Comparison of ENCODE assay signal across 26 cellular contexts in the genomic region with DNA sequence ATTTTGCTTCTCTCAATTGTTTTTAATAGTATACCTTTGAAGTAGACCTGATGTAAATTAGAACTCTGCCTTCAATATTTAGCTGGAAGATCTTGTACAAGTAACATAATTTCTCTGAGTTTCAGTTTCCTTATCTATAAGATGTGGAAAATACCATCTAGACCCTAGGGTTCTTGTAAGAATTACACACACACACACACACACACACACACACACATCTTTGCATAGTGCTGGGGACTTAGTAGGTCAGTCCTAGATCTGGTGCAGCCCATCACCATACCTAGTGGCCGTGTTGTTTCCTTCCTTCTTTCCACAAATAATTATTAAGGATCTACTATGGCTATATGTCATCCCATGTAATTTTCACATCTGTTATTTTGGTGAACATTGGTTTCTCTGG. TPM values are rescaled to one million over a fixed set of nuclear protein-coding genes. Genes with fewer than 3 reads are reported as not detected.
DNase-seq lines count a peak whose midpoint lies in the region; ATAC-seq and TF ChIP-seq lines count a peak whose summit lies in the region.
"Had no signal": no experiment of that assay in that cellular context is flagged by ENCODE, and none has a peak within 500 bp of the region (broad histone marks: within the 10 kb centered on the region; RNA-seq: fewer than 3 reads in every experiment).

No MANE protein-coding gene starts in this region.

- ATAC-seq in natural killer cell treated with Interleukin-12 subunit alpha and Interleukin-12 subunit beta and Interleukin-15 and Interleukin-18, amount 100 ng/mL, for 72 hours: no peak
- no peak for ATAC-seq in natural killer cell
- ATAC-seq in T-cell (replicated peaks in 1 of 4): no peak
- peak in 1 of 2 donors; percentile 25 for ATAC-seq in activated naive CD4-positive, alpha-beta T cell treated with anti-CD3 and anti-CD28 coated beads, Interleukin-2, amount 50 U/mL, for 72 hours
- peak; percentile 34 for ATAC-seq in stimulated activated naive CD8-positive, alpha-beta T cell treated with anti-CD3 and anti-CD28 coated beads, Interleukin-15, amount 100 ng/mL, for 72 hours
- ATAC-seq: activated CD4-positive, CD25-positive, alpha-beta regulatory T cell treated with anti-CD3 and anti-CD28 coated beads, Interleukin-2, amount 50 U/mL, for 24 hours; foreskin keratinocyte; heart right ventricle; lower lobe of right lung; Panc1; stimulated activated naive B cell treated with anti-CD40 and anti-IgM and Interleukin-4, amounts not matched to agents 10 μg/mL and 1 μg/mL and 100 μg/mL, for 72 hours had no signal

- peak overlapping the region; percentile 11 for H3K4me3 Mint-ChIP-seq in natural killer cell treated with Interleukin-12 subunit alpha and Interleukin-12 subunit beta and Interleukin-15 and Interleukin-18, amount 100 ng/mL, for 72 hours
- H3K4me3 Mint-ChIP-seq in natural killer cell (no peak overlapping the region), T-cell (peak overlapping the region; percentile 67 to 83 (median 73))
- H3K4me3 Mint-ChIP-seq in stimulated activated naive CD8-positive, alpha-beta T cell treated with anti-CD3 and anti-CD28 coated beads, Interleukin-15, amount 100 ng/mL, for 72 hours: peak overlapping the region; percentile 72 to 91
- H3K4me3 Mint-ChIP-seq: nephron progenitor cell; stimulated activated naive B cell treated with anti-CD40 and anti-IgM and Interleukin-4, amounts not matched to agents 10 μg/mL and 1 μg/mL and 100 μg/mL, for 72 hours had no signal

- H3K4me1 Mint-ChIP-seq in natural killer cell treated with Interleukin-12 subunit alpha and Interleukin-12 subunit beta and Interleukin-15 and Interleukin-18, amount 100 ng/mL, for 72 hours (ENCODE audit: low read depth in 2 of 2): peaks cover 7 to 9% of the 10 kb centered on the region in 2 donors
- peaks cover 5 to 13% of the 10 kb centered on the region in 2 donors for H3K4me1 Mint-ChIP-seq in natural killer cell
- H3K4me1 Mint-ChIP-seq in T-cell: peaks cover 91 to 93% (median 92%) of the 10 kb centered on the region in 3 donors
- H3K4me1 Mint-ChIP-seq in stimulated activated naive CD8-positive, alpha-beta T cell treated with anti-CD3 and anti-CD28 coated beads, Interleukin-15, amount 100 ng/mL, for 72 hours: peaks cover 75% of the 10 kb centered on the region
- H3K4me1 Mint-ChIP-seq: nephron progenitor cell; stimulated activated naive B cell treated with anti-CD40 and anti-IgM and Interleukin-4, amounts not matched to agents 10 μg/mL and 1 μg/mL and 100 μg/mL, for 72 hours had no signal

- POLR2A ChIA-PET in T-cell (lab: Charles Lee): interaction anchor here (0.6 to 2.0 kb wide), 6 partner anchors 9 to 541 kb away, joined by 3 to 8 read pairs (median 4); no protein-coding TSS in a partner anchor

- no peak for DNase-seq in natural killer cell treated with Interleukin-12 subunit alpha and Interleukin-12 subunit beta and Interleukin-15 and Interleukin-18, amount 100 ng/mL, for 72 hours (ENCODE audit: low spot score)
- DNase-seq in natural killer cell (no peak), T-cell (no peak), HT-29 (ENCODE audit: low spot score) (no peak), pons (ENCODE audit: low spot score) (no peak)
- no peak for DNase-seq in activated naive CD4-positive, alpha-beta T cell treated with anti-CD3 and anti-CD28 coated beads, Interleukin-2, amount 50 U/mL, for 72 hours (ENCODE audit: low spot score in 2 of 2)
- DNase-seq in stimulated activated naive CD8-positive, alpha-beta T cell treated with anti-CD3 and anti-CD28 coated beads, Interleukin-15, amount 100 ng/mL, for 72 hours: no peak
- DNase-seq: caudate nucleus; foreskin keratinocyte; heart right ventricle; KBM-7; lower lobe of right lung; NCI-H1417 treated with DMSO at 0.1 percent for 48 hours; NCI-H2081; NCI-H2227 treated with DMSO at 0.1 percent for 48 hours; NCI-H69; nephron progenitor cell; ovary; SHP77 treated with DMSO at 0.1 percent for 48 hours; spleen; stimulated activated CD4-positive, alpha-beta T cell treated with anti-CD3 and anti-CD28 coated beads, Interleukin-2, amount 100 ng/mL, for 48 hours; stimulated activated naive B cell treated with anti-CD40 and anti-IgM and Interleukin-4, amounts not matched to agents 10 μg/mL and 1 μg/mL and 100 μg/mL, for 72 hours; testis had no signal

- H3K9me3 Mint-ChIP-seq in natural killer cell treated with Interleukin-12 subunit alpha and Interleukin-12 subunit beta and Interleukin-15 and Interleukin-18, amount 100 ng/mL, for 72 hours: no peaks in the 10 kb centered on the region
- H3K9me3 Mint-ChIP-seq in natural killer cell: no peaks in the 10 kb centered on the region
- H3K9me3 Mint-ChIP-seq in T-cell: peaks cover 0 to 2% (median 0%) of the 10 kb centered on the region in 3 donors
- no peaks in the 10 kb centered on the region for H3K9me3 Mint-ChIP-seq in activated naive CD4-positive, alpha-beta T cell treated with anti-CD3 and anti-CD28 coated beads, Interleukin-2, amount 50 U/mL, for 72 hours
- H3K9me3 Mint-ChIP-seq in stimulated activated naive CD8-positive, alpha-beta T cell treated with anti-CD3 and anti-CD28 coated beads, Interleukin-15, amount 100 ng/mL, for 72 hours: no peaks in the 10 kb centered on the region
- H3K9me3 Mint-ChIP-seq: nephron progenitor cell; stimulated activated naive B cell treated with anti-CD40 and anti-IgM and Interleukin-4, amounts not matched to agents 10 μg/mL and 1 μg/mL and 100 μg/mL, for 72 hours had no signal

- no peaks in the 10 kb centered on the region for H3K36me3 Mint-ChIP-seq in natural killer cell treated with Interleukin-12 subunit alpha and Interleukin-12 subunit beta and Interleukin-15 and Interleukin-18, amount 100 ng/mL, for 72 hours
- no peaks in the 10 kb centered on the region for H3K36me3 Mint-ChIP-seq in natural killer cell
- H3K36me3 Mint-ChIP-seq in T-cell: peaks cover 61% of the 10 kb centered on the region
- peaks cover 7 to 31% of the 10 kb centered on the region in 2 donors for H3K36me3 Mint-ChIP-seq in activated naive CD4-positive, alpha-beta T cell treated with anti-CD3 and anti-CD28 coated beads, Interleukin-2, amount 50 U/mL, for 72 hours
- H3K36me3 Mint-ChIP-seq: stimulated activated naive B cell treated with anti-CD40 and anti-IgM and Interleukin-4, amounts not matched to agents 10 μg/mL and 1 μg/mL and 100 μg/mL, for 72 hours had no signal

- H3K27me3 Mint-ChIP-seq in natural killer cell treated with Interleukin-12 subunit alpha and Interleukin-12 subunit beta and Interleukin-15 and Interleukin-18, amount 100 ng/mL, for 72 hours: peaks cover 0 to 13% of the 10 kb centered on the region in 2 donors
- peaks cover 0 to 7% of the 10 kb centered on the region in 2 donors for H3K27me3 Mint-ChIP-seq in natural killer cell (ENCODE audit: low read depth in 2 of 2)
- no peaks in the 10 kb centered on the region for H3K27me3 Mint-ChIP-seq in T-cell
- no peaks in the 10 kb centered on the region for H3K27me3 Mint-ChIP-seq in stimulated activated naive CD8-positive, alpha-beta T cell treated with anti-CD3 and anti-CD28 coated beads, Interleukin-15, amount 100 ng/mL, for 72 hours

- intact Hi-C loops in natural killer cell (cut with micrococcal nuclease): no loop called here

- TF ChIP-seq CTCF in natural killer cell (IDR thresholded peaks at IDR 0.05): no peak

- CTCF ChIA-PET in T-cell (lab: Charles Lee): interaction anchor here (0.6 to 2.3 kb wide), 8 partner anchors 9 to 1559 kb away, joined by 3 to 12 read pairs (median 4); no protein-coding TSS in a partner anchor

- peak overlapping the region; percentile 41 to 59 for H3K27ac Mint-ChIP-seq in natural killer cell treated with Interleukin-12 subunit alpha and Interleukin-12 subunit beta and Interleukin-15 and Interleukin-18, amount 100 ng/mL, for 72 hours
- H3K27ac Mint-ChIP-seq in natural killer cell (no peak overlapping the region), T-cell (peak overlapping the region; percentile 78 to 95)
- H3K27ac Mint-ChIP-seq in activated naive CD4-positive, alpha-beta T cell treated with anti-CD3 and anti-CD28 coated beads, Interleukin-2, amount 50 U/mL, for 72 hours: peak overlapping the region; percentile 97 to 99
- peak overlapping the region; percentile 44 to 99 for H3K27ac Mint-ChIP-seq in stimulated activated naive CD8-positive, alpha-beta T cell treated with anti-CD3 and anti-CD28 coated beads, Interleukin-15, amount 100 ng/mL, for 72 hours
- H3K27ac Mint-ChIP-seq: nephron progenitor cell; stimulated activated naive B cell treated with anti-CD40 and anti-IgM and Interleukin-4, amounts not matched to agents 10 μg/mL and 1 μg/mL and 100 μg/mL, for 72 hours had no signal

RNA-seq across cellular contexts. Expression of a gene that starts 11.0 kb away (rescaled TPM):
- total RNA-seq in natural killer cell treated with Interleukin-12 subunit alpha and Interleukin-12 subunit beta and Interleukin-15 and Interleukin-18, amount 100 ng/mL, for 72 hours: 1 to 10 TPM; 2.7 to 3.0 TPM
- total RNA-seq in natural killer cell (1 to 10 TPM; 1.6 to 9.1 (median 2.4) TPM), T-cell (100 to 1,000 TPM in 3 of 5 donors, 10 to 100 TPM in 2; 91.3 to 146 (median 113) TPM)
- total RNA-seq in activated naive CD4-positive, alpha-beta T cell treated with anti-CD3 and anti-CD28 coated beads, Interleukin-2, amount 50 U/mL, for 72 hours: 10 to 100 TPM; 11.8 to 25.9 TPM
- total RNA-seq in HT-29 (2014; rRNA removed; shearing (Covaris generic)): not detected in 2 replicates
- total RNA-seq: foreskin keratinocyte, kidney epithelial cell had no signal

Comparison
In these comparisons a context has a peak if more than half of its experiments do, and no peak if none do; other contexts are left out.
1. H3K27ac Mint-ChIP-seq: peak in natural killer cell treated with Interleukin-12 subunit alpha and Interleukin-12 subunit beta and Interleukin-15 and Interleukin-18, amount 100 ng/mL, for 72 hours (2 of 2), T-cell (2 of 2), activated naive CD4-positive, alpha-beta T cell treated with anti-CD3 and anti-CD28 coated beads, Interleukin-2, amount 50 U/mL, for 72 hours (2 of 2) and stimulated activated naive CD8-positive, alpha-beta T cell treated with anti-CD3 and anti-CD28 coated beads, Interleukin-15, amount 100 ng/mL, for 72 hours (2 of 2); none in natural killer cell (0 of 2).